Comparison of ENCODE assay signal across 8 cellular contexts in the genomic region with DNA sequence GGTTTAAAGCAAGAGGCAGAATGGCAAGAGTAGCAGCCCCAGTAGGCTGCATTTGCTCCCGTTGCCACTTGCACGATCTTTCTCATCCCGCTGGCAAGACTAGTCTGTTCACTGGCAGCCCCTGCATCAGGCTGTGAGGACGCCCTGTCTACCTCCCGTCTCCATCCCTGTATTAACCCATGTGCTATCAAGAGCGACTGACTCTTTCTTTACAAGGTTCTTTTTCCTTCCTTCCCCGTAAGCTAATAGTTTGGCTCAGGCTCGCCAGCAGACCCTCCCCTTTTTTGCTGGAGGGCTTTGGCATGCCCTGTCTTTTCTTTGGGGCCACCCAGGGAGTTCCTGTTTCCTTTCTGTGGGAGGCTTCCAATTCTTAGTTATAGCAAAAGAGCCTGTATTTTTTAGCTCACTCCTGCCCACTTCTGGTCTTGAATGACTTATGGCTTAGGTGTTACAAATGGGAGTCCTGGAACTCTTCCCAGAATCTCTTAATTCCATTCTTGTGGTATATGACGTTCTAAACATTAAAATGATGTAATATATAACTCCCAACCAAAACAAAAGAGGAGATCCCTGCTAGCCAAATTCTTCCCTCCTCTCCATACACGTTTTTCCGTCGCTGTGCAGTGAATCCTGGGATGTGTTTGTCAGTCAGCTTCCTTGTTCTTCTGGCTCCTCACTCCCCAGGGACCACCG.
DNase-seq lines count a peak whose midpoint lies in the region; ATAC-seq and TF ChIP-seq lines count a peak whose summit lies in the region.

No MANE protein-coding gene starts in this region.

- H3K4me1 Mint-ChIP-seq in activated T-helper 1 cell treated with anti-CD3 and anti-CD28 coated beads, Interleukin-12 subunit alpha, Interleukin-12 subunit beta, Interleukin-2, Interleukin-4 antibody, amounts not matched to agents 30 ng/mL and 10 ng/mL and 1 ng/mL, durations not matched to agents 14 hours and 24 hours and 36 hours (ENCODE audit: low read depth), result peaks cover 89% of the 10 kb centered on the region
- H3K4me1 Mint-ChIP-seq in stimulated activated naive CD8-positive, alpha-beta T cell treated with anti-CD3 and anti-CD28 coated beads, Interleukin-15, amount 100 ng/mL, for 72 hours, result peaks cover 95% of the 10 kb centered on the region

- H3K27me3 Mint-ChIP-seq in activated T-helper 1 cell treated with anti-CD3 and anti-CD28 coated beads, Interleukin-12 subunit alpha, Interleukin-12 subunit beta, Interleukin-2, Interleukin-4 antibody, amounts not matched to agents 30 ng/mL and 10 ng/mL and 1 ng/mL, durations not matched to agents 14 hours and 24 hours and 36 hours (ENCODE audit: insufficient read depth), result no peaks in the 10 kb centered on the region
- H3K27me3 Mint-ChIP-seq in stimulated activated naive CD8-positive, alpha-beta T cell treated with anti-CD3 and anti-CD28 coated beads, Interleukin-15, amount 100 ng/mL, for 72 hours, result no peaks in the 10 kb centered on the region

- H3K4me3 Mint-ChIP-seq in activated T-helper 1 cell treated with anti-CD3 and anti-CD28 coated beads, Interleukin-12 subunit alpha, Interleukin-12 subunit beta, Interleukin-2, Interleukin-4 antibody, amounts not matched to agents 30 ng/mL and 10 ng/mL and 1 ng/mL, durations not matched to agents 14 hours and 24 hours and 36 hours, result peak overlapping the region; percentile 84
- H3K4me3 Mint-ChIP-seq in stimulated activated naive CD8-positive, alpha-beta T cell treated with anti-CD3 and anti-CD28 coated beads, Interleukin-15, amount 100 ng/mL, for 72 hours, result peak overlapping the region; percentile 66 to 88

- no peaks in the 10 kb centered on the region for H3K27me3 ChIP-seq in right atrium auricular region

- peaks cover 0 to 91% of the 10 kb centered on the region in 2 donors for H3K4me1 ChIP-seq in right atrium auricular region

- peaks cover 48% of the 10 kb centered on the region for H3K36me3 Mint-ChIP-seq in activated T-helper 1 cell treated with anti-CD3 and anti-CD28 coated beads, Interleukin-12 subunit alpha, Interleukin-12 subunit beta, Interleukin-2, Interleukin-4 antibody, amounts not matched to agents 30 ng/mL and 10 ng/mL and 1 ng/mL, durations not matched to agents 14 hours and 24 hours and 36 hours (ENCODE audit: low read depth)

- H3K9me3 ChIP-seq in right atrium auricular region, result no peaks in the 10 kb centered on the region

- H3K36me3 ChIP-seq in right atrium auricular region, result no peaks in the 10 kb centered on the region

- H3K9me3 Mint-ChIP-seq in activated T-helper 1 cell treated with anti-CD3 and anti-CD28 coated beads, Interleukin-12 subunit alpha, Interleukin-12 subunit beta, Interleukin-2, Interleukin-4 antibody, amounts not matched to agents 30 ng/mL and 10 ng/mL and 1 ng/mL, durations not matched to agents 14 hours and 24 hours and 36 hours, result no peaks in the 10 kb centered on the region
- no peaks in the 10 kb centered on the region for H3K9me3 Mint-ChIP-seq in stimulated activated naive CD8-positive, alpha-beta T cell treated with anti-CD3 and anti-CD28 coated beads, Interleukin-15, amount 100 ng/mL, for 72 hours

- no peak for ATAC-seq in stimulated activated naive CD8-positive, alpha-beta T cell treated with anti-CD3 and anti-CD28 coated beads, Interleukin-15, amount 100 ng/mL, for 72 hours
- no peak for ATAC-seq in GM19395 (IDR thresholded peaks at IDR 0.05; ENCODE audit: unreplicated experiment)
- ATAC-seq in GM18517 (IDR thresholded peaks at IDR 0.05; ENCODE audit: unreplicated experiment), result no peak

- DNase-seq in DMS79 treated with DMSO at 0.1 percent for 48 hours (lab: John Stamatoyannopoulos, UW) (peak; percentile 73), M059J (ENCODE audit: low read depth) (peak; percentile 97), right atrium auricular region (ENCODE audit: low spot score) (no peak), RPMI8226 (no peak)
- no peak for DNase-seq in activated T-helper 1 cell treated with anti-CD3 and anti-CD28 coated beads, Interleukin-12 subunit alpha, Interleukin-12 subunit beta, Interleukin-2, Interleukin-4 antibody, amounts not matched to agents 30 ng/mL and 10 ng/mL and 1 ng/mL, durations not matched to agents 14 hours and 24 hours and 36 hours (ENCODE audit: low spot score)
- DNase-seq in stimulated activated naive CD8-positive, alpha-beta T cell treated with anti-CD3 and anti-CD28 coated beads, Interleukin-15, amount 100 ng/mL, for 72 hours, result no peak

- intact Hi-C loops in activated T-helper 1 cell treated with anti-CD3 and anti-CD28 coated beads, Interleukin-12 subunit alpha, Interleukin-12 subunit beta, Interleukin-2, Interleukin-4 antibody, amounts not matched to agents 30 ng/mL and 10 ng/mL and 1 ng/mL, durations not matched to agents 14 hours and 24 hours and 36 hours (cut with micrococcal nuclease), result loop anchor here (10.0 kb wide), 1 partner anchor 94 kb away; no protein-coding TSS in a partner anchor

- peak in 1 of 2 donors; percentile 48 for TF ChIP-seq CTCF in right atrium auricular region (IDR thresholded peaks at IDR 0.05)

- peak overlapping the region; percentile 75 for H3K27ac Mint-ChIP-seq in activated T-helper 1 cell treated with anti-CD3 and anti-CD28 coated beads, Interleukin-12 subunit alpha, Interleukin-12 subunit beta, Interleukin-2, Interleukin-4 antibody, amounts not matched to agents 30 ng/mL and 10 ng/mL and 1 ng/mL, durations not matched to agents 14 hours and 24 hours and 36 hours
- H3K27ac Mint-ChIP-seq in stimulated activated naive CD8-positive, alpha-beta T cell treated with anti-CD3 and anti-CD28 coated beads, Interleukin-15, amount 100 ng/mL, for 72 hours, result peak overlapping the region; percentile 92 to 95

- peak overlapping the region; percentile 82 to 93 for H3K27ac ChIP-seq in right atrium auricular region

- H3K4me3 ChIP-seq in right atrium auricular region, result peak overlapping the region in 1 of 2 donors; percentile 36

Comparison
In these comparisons a context has a peak if more than half of its experiments do, and no peak if none do; other contexts are left out.
1. DNase-seq: peak in DMS79 treated with DMSO at 0.1 percent for 48 hours (single experiment) and M059J (single experiment); none in activated T-helper 1 cell treated with anti-CD3 and anti-CD28 coated beads, Interleukin-12 subunit alpha, Interleukin-12 subunit beta, Interleukin-2, Interleukin-4 antibody, amounts not matched to agents 30 ng/mL and 10 ng/mL and 1 ng/mL, durations not matched to agents 14 hours and 24 hours and 36 hours (single experiment), right atrium auricular region (single experiment), stimulated activated naive CD8-positive, alpha-beta T cell treated with anti-CD3 and anti-CD28 coated beads, Interleukin-15, amount 100 ng/mL, for 72 hours (0 of 2) and RPMI8226 (single experiment).